ENCODE assay signal across 33 cellular contexts in the genomic region with DNA sequence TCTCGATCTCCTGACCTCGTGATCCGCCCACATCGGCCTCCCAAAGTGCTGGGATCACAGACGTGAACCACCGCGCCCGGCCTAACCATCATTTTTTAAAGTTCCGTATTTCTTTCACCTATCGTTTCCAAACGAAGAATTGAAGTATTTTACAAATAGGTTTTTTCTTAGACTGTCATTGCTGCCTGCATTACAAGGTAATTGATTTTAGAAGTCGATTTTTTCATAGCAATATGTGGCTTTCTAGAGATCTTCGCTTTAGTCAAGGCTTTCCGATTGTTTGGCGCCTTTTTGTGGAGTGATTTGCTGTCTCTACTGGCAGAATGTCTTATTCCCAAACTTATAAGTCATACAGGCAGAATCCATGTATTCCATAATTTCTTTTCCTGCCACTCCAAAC.
"Had no signal": no experiment of that assay in that cellular context is flagged by ENCODE, and none has a peak within 500 bp of the region (broad histone marks: within the 10 kb centered on the region; RNA-seq: fewer than 3 reads in every experiment).

No MANE protein-coding gene starts in this region.

- H3K9me3 ChIP-seq: adrenal gland, ascending aorta, body of pancreas, breast epithelium had no signal

- H3K4me3 ChIP-seq: adrenal gland, ascending aorta, body of pancreas, breast epithelium, cardiac muscle cell had no signal

- DNase-seq: activated effector memory CD4-positive, alpha-beta T cell treated with anti-CD3 and anti-CD28 coated beads, Interleukin-2, amount 50 U/mL, for 16 hours; activated effector memory CD4-positive, alpha-beta T cell treated with Interleukin-2 at 50 U/mL for 16 hours; activated gamma-delta T cell; activated gamma-delta T cell treated with Interleukin-2 at 50 U/mL for 16 hours; activated naive CD4-positive, alpha-beta T cell; activated naive CD4-positive, alpha-beta T cell treated with anti-CD3 and anti-CD28 coated beads for 36 hours; activated naive CD4-positive, alpha-beta T cell treated with anti-CD3 and anti-CD28 coated beads, Interleukin-2, amount 10 ng/mL, durations not matched to agents 7 days and 5 days; activated naive CD4-positive, alpha-beta T cell treated with anti-CD3 and anti-CD28 coated beads, Interleukin-2, amount 50 U/mL, for 16 hours; activated naive CD4-positive, alpha-beta T cell treated with Interleukin-2 at 50 U/mL for 16 hours; activated naive CD8-positive, alpha-beta T cell treated with anti-CD3 and anti-CD28 coated beads for 36 hours; activated naive CD8-positive, alpha-beta T cell treated with anti-CD3 and anti-CD28 coated beads, Interleukin-2, amount 10 ng/mL, durations not matched to agents 7 days and 5 days; activated naive CD8-positive, alpha-beta T cell treated with anti-CD3 and anti-CD28 coated beads, Interleukin-2, amount 50 U/mL, for 24 hours; activated T-cell treated with anti-CD3 and anti-CD28 coated beads, Interleukin-2, amount 50 U/mL, for 24 hours; activated T-cell treated with anti-CD3 and anti-CD28 coated beads, Interleukin-2, amount 50 U/mL, for 4 hours; activated T-cell treated with anti-CD3 and anti-CD28 coated beads, Interleukin-2, amount 50 U/mL, for 48 hours; activated T-cell treated with anti-CD3 and anti-CD28 coated beads, Interleukin-2, amount 50 U/mL, for 72 hours; adrenal gland; amniotic stem cell; amygdala; anterior cingulate cortex; aorta; body of pancreas; brain microvascular endothelial cell; caudate nucleus; central memory CD4-positive, alpha-beta T cell; cerebellar nuclear complex had no signal

- H3K27me3 ChIP-seq: ascending aorta, brain microvascular endothelial cell had no signal

- H3K4me1 ChIP-seq: breast epithelium had no signal

- H3K27ac ChIP-seq: adrenal gland, ascending aorta, body of pancreas, brain microvascular endothelial cell, breast epithelium, cardiac muscle cell had no signal

- ATAC-seq: activated naive CD4-positive, alpha-beta T cell treated with anti-CD3 and anti-CD28 coated beads, Interleukin-2, amount 50 U/mL, for 72 hours; activated naive CD8-positive, alpha-beta T cell treated with anti-CD3 and anti-CD28 coated beads, Interleukin-2, amount 50 U/mL, for 24 hours; activated T-cell treated with anti-CD3 and anti-CD28 coated beads, Interleukin-2, amount 50 U/mL, for 4 hours; activated T-cell treated with anti-CD3 and anti-CD28 coated beads, Interleukin-2, amount 50 U/mL, for 72 hours; activated T-helper 17 cell treated with anti-CD3 and anti-CD28 coated beads, Interleukin-2, amount 50 U/mL, for 72 hours; body of pancreas had no signal

- FAIRE-seq: astrocyte, bronchial epithelial cell had no signal

- H3K36me3 ChIP-seq: adrenal gland, ascending aorta, brain microvascular endothelial cell, breast epithelium, cardiac muscle cell had no signal
